ENCODE assay signal across 8 cellular contexts in the genomic region with DNA sequence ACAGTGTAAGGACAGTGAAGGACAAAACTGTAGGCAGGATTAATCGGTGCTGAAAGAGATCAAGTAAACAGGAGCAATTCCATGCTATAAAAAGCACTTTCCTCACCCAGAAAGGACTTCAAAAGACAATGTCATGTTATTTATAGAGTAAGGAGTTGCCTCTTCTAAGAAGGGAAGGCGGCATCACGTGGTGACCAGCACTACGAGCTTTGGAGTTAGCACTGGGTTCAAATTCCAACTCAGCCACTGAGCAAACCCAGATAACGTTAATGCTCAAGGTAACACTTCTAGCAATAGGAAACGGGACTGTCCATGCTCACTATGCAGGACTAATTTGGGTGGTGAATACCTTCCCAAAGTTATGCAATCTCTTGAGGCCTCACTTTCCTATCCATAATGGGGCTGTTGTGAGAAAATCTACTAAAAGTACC.
DNase-seq lines count a peak whose midpoint lies in the region; ATAC-seq and TF ChIP-seq lines count a peak whose summit lies in the region.

No MANE protein-coding gene starts in this region.

- no peaks in the 10 kb centered on the region for H3K27me3 ChIP-seq in mucosa of rectum (ENCODE audit: control insufficient read depth in 2 of 2, insufficient read depth in 2 of 2, low read length in 2 of 2)

- H3K9ac ChIP-seq in mucosa of rectum (ENCODE audit: low read depth in 1 of 2, low read length in 2 of 2): peak overlapping the region; percentile 76 to 83

- ATAC-seq in GM21528 (IDR thresholded peaks at IDR 0.05; ENCODE audit: low FRiP score, unreplicated experiment) (no peak), HG03045 (IDR thresholded peaks at IDR 0.05; ENCODE audit: unreplicated experiment) (no peak), GM19463 (IDR thresholded peaks at IDR 0.05; ENCODE audit: unreplicated experiment) (no peak)

- peak overlapping the region; percentile 86 to 89 for H3K27ac ChIP-seq in mucosa of rectum (ENCODE audit: low read depth in 2 of 2, low read length in 2 of 2)

- H3K4me3 ChIP-seq in AG09309 (ENCODE audit: control insufficient read depth, low read depth, low read length): peak overlapping the region; percentile 62
- peak overlapping the region; percentile 75 for H3K4me3 ChIP-seq in LNCaP clone FGC (ENCODE audit: low read depth, low read length)
- peak overlapping the region; percentile 69 for H3K4me3 ChIP-seq in choroid plexus epithelial cell (ENCODE audit: low read depth, low read length)
- peak overlapping the region; percentile 90 to 92 for H3K4me3 ChIP-seq in mucosa of rectum (ENCODE audit: low read length in 2 of 2)

- no peaks in the 10 kb centered on the region for H3K9me3 ChIP-seq in mucosa of rectum (ENCODE audit: control insufficient read depth in 2 of 2, low read length in 2 of 2)

- no peak for DNase-seq in AG09309 (ENCODE audit: low read depth)
- no peak for DNase-seq in LNCaP clone FGC (ENCODE audit: low read depth)
- DNase-seq in choroid plexus epithelial cell (ENCODE audit: low read depth): no peak
- DNase-seq in activated effector memory CD4-positive, alpha-beta T cell treated with Interleukin-2 at 50 U/mL for 16 hours: no peak

- H3K36me3 ChIP-seq in mucosa of rectum (ENCODE audit: control insufficient read depth in 2 of 2, insufficient read depth in 2 of 2, low read length in 2 of 2): no peaks in the 10 kb centered on the region

- no peak for TF ChIP-seq CTCF in AG09309 (IDR thresholded peaks at IDR 0.05; ENCODE audit: control insufficient read depth, insufficient read depth, low read depth, low read length, missing control alignments)
- no peak for TF ChIP-seq CTCF in LNCaP clone FGC (IDR thresholded peaks at IDR 0.05; ENCODE audit: control insufficient read depth, extremely low read depth, insufficient read depth)
- no peak for TF ChIP-seq CTCF in choroid plexus epithelial cell (conservative IDR thresholded peaks at IDR 0.05; ENCODE audit: low read depth, low read length)

- H3K4me1 ChIP-seq in mucosa of rectum (ENCODE audit: control insufficient read depth in 2 of 2, insufficient read depth in 2 of 2, low read length in 2 of 2): peaks cover 15 to 30% of the 10 kb centered on the region in 2 donors
